9 cellular contexts compared by ENCODE assay signal in the genomic region with DNA sequence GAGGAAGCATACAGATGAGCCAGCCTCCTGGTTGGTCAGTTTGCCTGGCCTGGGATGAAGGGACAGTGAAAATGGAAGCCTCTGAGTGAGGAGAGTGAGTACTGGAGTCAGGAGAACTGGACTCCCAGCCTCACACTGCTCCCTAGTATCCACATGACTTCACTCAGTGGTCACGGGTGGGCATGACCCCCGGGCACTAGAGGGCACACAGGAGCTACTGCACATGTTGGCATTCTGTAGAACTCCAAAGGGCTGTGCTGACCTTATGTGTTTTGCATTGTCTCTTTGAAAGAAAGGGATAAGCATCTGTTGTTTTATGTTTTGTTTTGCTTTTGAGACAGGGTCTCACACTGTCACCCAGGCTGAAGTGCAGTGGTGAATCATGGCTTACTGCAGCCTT. TPM values are rescaled to one million over a fixed set of nuclear protein-coding genes. Genes with fewer than 3 reads are reported as not detected.
A peak's percentile ranks its signal among the peaks of the same experiment; 100 is the strongest.
DNase-seq lines count a peak whose midpoint lies in the region; ATAC-seq and TF ChIP-seq lines count a peak whose summit lies in the region.
"Had no signal": no experiment of that assay in that cellular context is flagged by ENCODE, and none has a peak within 500 bp of the region (broad histone marks: within the 10 kb centered on the region; RNA-seq: fewer than 3 reads in every experiment).

No MANE protein-coding gene starts in this region.

- POLR2A ChIA-PET in HCT116 (lab: Charles Lee) = no interaction called here
- POLR2A ChIA-PET in activated CD4-positive, alpha-beta memory T cell treated with anti-CD3 and anti-CD28 coated beads for 36 hours (lab: Charles Lee) = no interaction called here

- no peak overlapping the region for H3K9ac ChIP-seq in HCT116 (ENCODE audit: low read length)

- CTCF ChIA-PET in HCT116 (lab: Charles Lee) = interaction anchor here (1.0 kb wide), 1 partner anchor 150 kb away, joined by 3 read pairs; no protein-coding TSS in a partner anchor
- CTCF ChIA-PET in activated CD4-positive, alpha-beta memory T cell treated with anti-CD3 and anti-CD28 coated beads for 36 hours (lab: Charles Lee) = interaction anchor here (0.6 to 1.5 kb wide), 5 partner anchors 14 to 153 kb away, joined by 3 to 4 read pairs (median 3); a partner anchor contains a TSS

- TF ChIP-seq CTCF in 22Rv1 (IDR thresholded peaks at IDR 0.05) (peak; percentile 55), HCT116 (IDR thresholded peaks at IDR 0.05 in 2 of 3, conservative IDR thresholded peaks at IDR 0.05 in 1 of 3; ENCODE audit: borderline replicate concordance in 1 of 3, insufficient read depth in 1 of 3, low read depth in 2 of 3, low read length in 2 of 3) (peak in 2 of 3 experiments; percentile 19 to 22; a peak in 1 of 6 replicates)

- peak; percentile 42 for TF ChIP-seq RAD21 in HCT116 (IDR thresholded peaks at IDR 0.05; ENCODE audit: low read depth)

- H3K36me3 Mint-ChIP-seq in activated CD4-positive, alpha-beta memory T cell treated with anti-CD3 and anti-CD28 coated beads for 36 hours = peaks cover 69% of the 10 kb centered on the region

- H3K9me2 ChIP-seq in HCT116 (ENCODE audit: insufficient read depth) = no peaks in the 10 kb centered on the region

- TF ChIP-seq POLR2A in HCT116 (IDR thresholded peaks at IDR 0.05; ENCODE audit: borderline replicate concordance, extremely low read depth, insufficient read depth, insufficient read length) = no peak

- DNase-seq in HCT116 (ENCODE audit: low read depth, low spot score) = no peak
- peak; percentile 32 for DNase-seq in activated CD4-positive, alpha-beta memory T cell treated with anti-CD3 and anti-CD28 coated beads for 36 hours
- DNase-seq in left ventricle myocardium superior = peak; percentile 52
- no peak for DNase-seq in SIG-M5 treated with dmso at 0.1 percent for 504 hours (lab: John Stamatoyannopoulos, UW; ENCODE audit: unreplicated experiment)
- DNase-seq in NK-92 treated with Interleukin-12 subunit alpha and Interleukin-12 subunit beta, amount 100 ng/mL, for 24 hours (lab: John Stamatoyannopoulos, UW) = no peak
- DNase-seq in GM19240 (ENCODE audit: insufficient read length, low spot score) = no peak

- no peaks in the 10 kb centered on the region for H3K79me2 ChIP-seq in HCT116 (ENCODE audit: insufficient read depth, low read length)

- no peaks in the 10 kb centered on the region for H3K9me3 ChIP-seq in HCT116 (ENCODE audit: control insufficient read depth in 1 of 2, insufficient read depth in 1 of 2, low read depth in 1 of 2, low read length in 2 of 2)

- H2AFZ ChIP-seq in HCT116 (ENCODE audit: low read depth, low read length, poor library complexity, severe bottlenecking) = no peak overlapping the region

- no peak overlapping the region for H3K4me3 ChIP-seq in HCT116 (replicated peaks in 1 of 2; ENCODE audit: low read depth in 1 of 2, low read length in 2 of 2)

- RAD21 ChIA-PET in HCT116 (lab: Charles Lee; ENCODE audit: low non-redundant PET in 1 of 2, low total read pairs in 2 of 2, uncharacterized antibody in 2 of 2, unreplicated experiment in 2 of 2) = interaction anchor here in 1 of 2 experiments (1.8 kb wide), 1 partner anchor 150 kb away, joined by 5 read pairs; no protein-coding TSS in a partner anchor

- ATAC-seq in HCT116 = no peak; the same call in 1 of the 2 replicates
- peak; percentile 53 for ATAC-seq in left ventricle myocardium superior
- no peak for ATAC-seq in GM19455 (IDR thresholded peaks at IDR 0.05; ENCODE audit: unreplicated experiment)

- H3K4me1 Mint-ChIP-seq in activated CD4-positive, alpha-beta memory T cell treated with anti-CD3 and anti-CD28 coated beads for 36 hours (ENCODE audit: low read depth) = peaks cover 14% of the 10 kb centered on the region

- no TSS peak for BruUV-seq in HCT116 (replicated peaks; lab: Mats Ljungman, UMichigan)

- peaks cover 47 to 58% of the 10 kb centered on the region in 2 experiments for H3K36me3 ChIP-seq in HCT116 (ENCODE audit: control insufficient read depth in 1 of 2, insufficient read depth in 2 of 2, low read length in 2 of 2)

- no peaks in the 10 kb centered on the region for H3K27me3 ChIP-seq in HCT116 (ENCODE audit: insufficient read depth, low read length)

- no peaks in the 10 kb centered on the region for H3K27me3 Mint-ChIP-seq in activated CD4-positive, alpha-beta memory T cell treated with anti-CD3 and anti-CD28 coated beads for 36 hours

- no peaks in the 10 kb centered on the region for H3K9me3 Mint-ChIP-seq in activated CD4-positive, alpha-beta memory T cell treated with anti-CD3 and anti-CD28 coated beads for 36 hours

- no peak overlapping the region for H3K27ac ChIP-seq in 22Rv1
- H3K27ac ChIP-seq in HCT116 (ENCODE audit: low read depth, low read length) = no peak overlapping the region

- H3K4me3 Mint-ChIP-seq in activated CD4-positive, alpha-beta memory T cell treated with anti-CD3 and anti-CD28 coated beads for 36 hours = no peak overlapping the region

- no peak overlapping the region for H3K27ac Mint-ChIP-seq in activated CD4-positive, alpha-beta memory T cell treated with anti-CD3 and anti-CD28 coated beads for 36 hours

- intact Hi-C loops in HCT116 (cut with micrococcal nuclease) = loop anchor here (2.0 kb wide), 1 partner anchor 149 kb away; no protein-coding TSS in a partner anchor
- intact Hi-C loops in activated CD4-positive, alpha-beta memory T cell treated with anti-CD3 and anti-CD28 coated beads for 36 hours (cut with micrococcal nuclease) = no loop called here
- intact Hi-C loops in left ventricle myocardium superior (cut with micrococcal nuclease) = no loop called here

- no peaks in the 10 kb centered on the region for H4K20me1 ChIP-seq in HCT116 (ENCODE audit: insufficient read depth)

- H3K4me1 ChIP-seq in HCT116 (ENCODE audit: control insufficient read depth in 1 of 2, insufficient read depth in 2 of 2, low read length in 2 of 2) = no peaks in the 10 kb centered on the region

- H3K4me2 ChIP-seq in HCT116 (ENCODE audit: low read length) = no peak overlapping the region

TF ChIP-seq in HCT116, 20 proteins besides CTCF, POLR2A, EP300 and RAD21 (continues in another document):
- TF ChIP-seq TCF7L2 (IDR thresholded peaks at IDR 0.05; ENCODE audit: borderline replicate concordance, extremely low read depth, insufficient read depth, insufficient read length) (no peak), EZH2phosphoT487 (IDR thresholded peaks at IDR 0.05; ENCODE audit: borderline replicate concordance) (no peak), FOSL1 (IDR thresholded peaks at IDR 0.05; ENCODE audit: low read depth) (no peak), ZFX (IDR thresholded peaks at IDR 0.05) (no peak), POLR2AphosphoS5 (IDR thresholded peaks at IDR 0.05; ENCODE audit: low read depth, low read length) (no peak), SIN3A (IDR thresholded peaks at IDR 0.05; ENCODE audit: low read depth) (no peak), CEBPB (IDR thresholded peaks at IDR 0.05; ENCODE audit: low read depth) (no peak), EZH2 (IDR thresholded peaks at IDR 0.05) (no peak), ELF1 (IDR thresholded peaks at IDR 0.05; ENCODE audit: borderline replicate concordance, low read depth) (no peak), ZNF274 (IDR thresholded peaks at IDR 0.05; ENCODE audit: low read depth, low read length) (no peak), SRF (IDR thresholded peaks at IDR 0.05; ENCODE audit: low read depth) (no peak), SP1 (IDR thresholded peaks at IDR 0.05; ENCODE audit: low read depth) (no peak), EGR1 (IDR thresholded peaks at IDR 0.05; ENCODE audit: low read depth) (no peak), JUND (IDR thresholded peaks at IDR 0.05) (no peak)
- TF ChIP-seq, protein P1, sequence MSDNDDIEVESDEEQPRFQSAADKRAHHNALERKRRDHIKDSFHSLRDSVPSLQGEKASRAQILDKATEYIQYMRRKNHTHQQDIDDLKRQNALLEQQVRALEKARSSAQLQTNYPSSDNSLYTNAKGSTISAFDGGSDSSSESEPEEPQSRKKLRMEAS (IDR thresholded peaks at IDR 0.05) = no peak
- TF ChIP-seq, protein P2, sequence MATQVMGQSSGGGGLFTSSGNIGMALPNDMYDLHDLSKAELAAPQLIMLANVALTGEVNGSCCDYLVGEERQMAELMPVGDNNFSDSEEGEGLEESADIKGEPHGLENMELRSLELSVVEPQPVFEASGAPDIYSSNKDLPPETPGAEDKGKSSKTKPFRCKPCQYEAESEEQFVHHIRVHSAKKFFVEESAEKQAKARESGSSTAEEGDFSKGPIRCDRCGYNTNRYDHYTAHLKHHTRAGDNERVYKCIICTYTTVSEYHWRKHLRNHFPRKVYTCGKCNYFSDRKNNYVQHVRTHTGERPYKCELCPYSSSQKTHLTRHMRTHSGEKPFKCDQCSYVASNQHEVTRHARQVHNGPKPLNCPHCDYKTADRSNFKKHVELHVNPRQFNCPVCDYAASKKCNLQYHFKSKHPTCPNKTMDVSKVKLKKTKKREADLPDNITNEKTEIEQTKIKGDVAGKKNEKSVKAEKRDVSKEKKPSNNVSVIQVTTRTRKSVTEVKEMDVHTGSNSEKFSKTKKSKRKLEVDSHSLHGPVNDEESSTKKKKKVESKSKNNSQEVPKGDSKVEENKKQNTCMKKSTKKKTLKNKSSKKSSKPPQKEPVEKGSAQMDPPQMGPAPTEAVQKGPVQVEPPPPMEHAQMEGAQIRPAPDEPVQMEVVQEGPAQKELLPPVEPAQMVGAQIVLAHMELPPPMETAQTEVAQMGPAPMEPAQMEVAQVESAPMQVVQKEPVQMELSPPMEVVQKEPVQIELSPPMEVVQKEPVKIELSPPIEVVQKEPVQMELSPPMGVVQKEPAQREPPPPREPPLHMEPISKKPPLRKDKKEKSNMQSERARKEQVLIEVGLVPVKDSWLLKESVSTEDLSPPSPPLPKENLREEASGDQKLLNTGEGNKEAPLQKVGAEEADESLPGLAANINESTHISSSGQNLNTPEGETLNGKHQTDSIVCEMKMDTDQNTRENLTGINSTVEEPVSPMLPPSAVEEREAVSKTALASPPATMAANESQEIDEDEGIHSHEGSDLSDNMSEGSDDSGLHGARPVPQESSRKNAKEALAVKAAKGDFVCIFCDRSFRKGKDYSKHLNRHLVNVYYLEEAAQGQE (IDR thresholded peaks at IDR 0.05; ENCODE audit: low read depth) = no peak
- TF ChIP-seq, protein P3, sequence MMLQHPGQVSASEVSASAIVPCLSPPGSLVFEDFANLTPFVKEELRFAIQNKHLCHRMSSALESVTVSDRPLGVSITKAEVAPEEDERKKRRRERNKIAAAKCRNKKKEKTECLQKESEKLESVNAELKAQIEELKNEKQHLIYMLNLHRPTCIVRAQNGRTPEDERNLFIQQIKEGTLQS (IDR thresholded peaks at IDR 0.05) = no peak

RNA-seq across cellular contexts. Expression of a gene that starts 23.7 kb away (rescaled TPM):
- 64.1 TPM for total RNA-seq in HCT116 (2021; ENCODE audit: unreplicated experiment)
- polyA plus RNA-seq in HCT116 (2012) = 40.9 and 53.9 TPM in 2 replicates
- total RNA-seq in activated CD4-positive, alpha-beta memory T cell treated with anti-CD3 and anti-CD28 coated beads for 36 hours = 10 to 100 TPM; 96.9 to 98.8 TPM
- 1.4 TPM for total RNA-seq in left ventricle myocardium superior

RNA-seq across cellular contexts. Expression of a gene that starts 34.2 kb away (rescaled TPM):
- total RNA-seq in HCT116 (2021; ENCODE audit: unreplicated experiment) (12.4 TPM), left ventricle myocardium superior (1.3 TPM)
- 6.4 and 7.3 TPM in 2 replicates for polyA plus RNA-seq in HCT116 (2012)
- 10 to 100 TPM; 30.2 TPM for total RNA-seq in activated CD4-positive, alpha-beta memory T cell treated with anti-CD3 and anti-CD28 coated beads for 36 hours
- total RNA-seq: NCI-H460 had no signal

RNA-seq across cellular contexts. Expression of a gene that starts 54.0 kb away (rescaled TPM):
- total RNA-seq in HCT116 (2021; ENCODE audit: unreplicated experiment) (202 TPM), left ventricle myocardium superior (55.3 TPM)
- 225 and 235 TPM in 2 replicates for polyA plus RNA-seq in HCT116 (2012)
- total RNA-seq in activated CD4-positive, alpha-beta memory T cell treated with anti-CD3 and anti-CD28 coated beads for 36 hours = 100 to 1,000 TPM; 165 to 175 TPM

Comparison
In these comparisons a context has a peak if more than half of its experiments do, and no peak if none do; other contexts are left out.
1. DNase-seq: peak in activated CD4-positive, alpha-beta memory T cell treated with anti-CD3 and anti-CD28 coated beads for 36 hours (single experiment) and left ventricle myocardium superior (single experiment); none in HCT116 (single experiment), SIG-M5 treated with dmso at 0.1 percent for 504 hours (single experiment), NK-92 treated with Interleukin-12 subunit alpha and Interleukin-12 subunit beta, amount 100 ng/mL, for 24 hours (single experiment) and GM19240 (single experiment).
2. RNA of a gene that starts 23.7 kb away (total RNA-seq): 96.9 to 98.8 TPM in activated CD4-positive, alpha-beta memory T cell treated with anti-CD3 and anti-CD28 coated beads for 36 hours and 64.1 TPM in HCT116 (single experiment); 1.4 TPM in left ventricle myocardium superior (single experiment); every median in the first group is over 10 times any median in the second.